In genomic region chrX:111170017-111170416, GRCh38 we compare ENCODE assay signal across 1 cellular context.
TF ChIP-seq lines count a peak whose summit lies in the region.

No MANE protein-coding gene starts in this region.

TF ChIP-seq in K562, 482 proteins besides CTCF, POLR2A, EP300 and RAD21 (continued from another document):
- TF ChIP-seq ZNF584 (CRISPR knock-in tag; IDR thresholded peaks at IDR 0.05; ENCODE audit: low read depth) (no peak), ZNF316 (IDR thresholded peaks at IDR 0.05) (peak; percentile 59), GABPA (tag; conservative IDR thresholded peaks at IDR 0.05; ENCODE audit: low read depth) (no peak), OTX1 (CRISPR knock-in tag; IDR thresholded peaks at IDR 0.05) (no peak), SREBF1 (IDR thresholded peaks at IDR 0.05; ENCODE audit: borderline replicate concordance, low read depth, low read length) (no peak), NFE2L1 (tag; IDR thresholded peaks at IDR 0.05; ENCODE audit: borderline replicate concordance, low read depth) (peak; percentile 57; the same call in 1 of the 2 replicates), RFX7 (CRISPR knock-in tag; IDR thresholded peaks at IDR 0.05) (no peak), ZFP1 (CRISPR knock-in tag; IDR thresholded peaks at IDR 0.05) (no peak), ZBTB1 (CRISPR knock-in tag; IDR thresholded peaks at IDR 0.05; ENCODE audit: borderline replicate concordance, low read depth) (no peak), HNRNPLL (IDR thresholded peaks at IDR 0.05; ENCODE audit: low read depth, low read length, poor library complexity, severe bottlenecking) (no peak), CCNT2 (IDR thresholded peaks at IDR 0.05; ENCODE audit: borderline replicate concordance, extremely low read depth, insufficient read length, low read depth, low read length) (no peak), STAT5A (IDR thresholded peaks at IDR 0.05; ENCODE audit: borderline replicate concordance, low read length) (no peak), MAFF (IDR thresholded peaks at IDR 0.05; ENCODE audit: low read length) (0 out of 2 replicates have a peak, but pooled peaks have one; percentile 17), RFX5 (IDR thresholded peaks at IDR 0.05; ENCODE audit: low read depth, low read length) (no peak), CEBPB (tag; IDR thresholded peaks at IDR 0.05) (no peak), PCBP1 (IDR thresholded peaks at IDR 0.05; ENCODE audit: low read depth, low read length, poor library complexity, severe bottlenecking) (no peak), FOS (IDR thresholded peaks at IDR 0.05; ENCODE audit: extremely low read depth, insufficient read length) (no peak), KDM4B (IDR thresholded peaks at IDR 0.05; ENCODE audit: borderline replicate concordance in 2 of 2, low read depth in 1 of 2) (no peak), ZNF740 (CRISPR knock-in tag; IDR thresholded peaks at IDR 0.05) (no peak), ZNF740 (tag; IDR thresholded peaks at IDR 0.05) (no peak), C11orf30 (IDR thresholded peaks at IDR 0.05; ENCODE audit: low read depth) (peak; percentile 63; the same call in 1 of the 2 replicates), CCAR2 (IDR thresholded peaks at IDR 0.05; ENCODE audit: low read depth, low read length) (no peak), ZBTB17 (CRISPR knock-in tag; IDR thresholded peaks at IDR 0.05) (no peak), THRB (CRISPR knock-in tag; conservative IDR thresholded peaks at IDR 0.05) (no peak), U2AF2 (optimal IDR thresholded peaks at IDR 0.05; ENCODE audit: low read depth, low read length) (no peak), U2AF1 (optimal IDR thresholded peaks at IDR 0.05; ENCODE audit: low read depth, low read length) (no peak), POLR2B (IDR thresholded peaks at IDR 0.05; ENCODE audit: low read depth, partially characterized antibody) (no peak), ZNF277 (CRISPR knock-in tag; IDR thresholded peaks at IDR 0.05; ENCODE audit: borderline replicate concordance) (no peak), SETDB1 (IDR thresholded peaks at IDR 0.05; ENCODE audit: low read length) (no peak), DLX4 (CRISPR knock-in tag; IDR thresholded peaks at IDR 0.05) (no peak), HNRNPK (IDR thresholded peaks at IDR 0.05; ENCODE audit: low read depth, low read length, poor library complexity, severe bottlenecking) (no peak), XRCC3 (IDR thresholded peaks at IDR 0.05) (no peak), L3MBTL2 (IDR thresholded peaks at IDR 0.05) (peak; percentile 35; the same call in 1 of the 2 replicates), ZNF347 (CRISPR knock-in tag; IDR thresholded peaks at IDR 0.05; ENCODE audit: low read depth) (no peak), CREB5 (CRISPR knock-in tag; IDR thresholded peaks at IDR 0.05) (no peak), NBN (IDR thresholded peaks at IDR 0.05; ENCODE audit: low read depth) (no peak), NFIX (CRISPR knock-in tag; IDR thresholded peaks at IDR 0.05; ENCODE audit: low read depth) (no peak), DEAF1 (CRISPR knock-in tag; IDR thresholded peaks at IDR 0.05) (no peak), TRIM28 (IDR thresholded peaks at IDR 0.05) (no peak), ZNF695 (CRISPR knock-in tag; IDR thresholded peaks at IDR 0.05) (no peak), PCBP2 (IDR thresholded peaks at IDR 0.05; ENCODE audit: low read depth, low read length, poor library complexity, severe bottlenecking) (no peak), HSF4 (CRISPR knock-in tag; IDR thresholded peaks at IDR 0.05; ENCODE audit: borderline replicate concordance) (no peak), EWSR1 (IDR thresholded peaks at IDR 0.05; ENCODE audit: borderline replicate concordance, low read depth, partially characterized antibody) (no peak), NR2F6 (CRISPR knock-in tag; IDR thresholded peaks at IDR 0.05) (no peak), MLLT1 (IDR thresholded peaks at IDR 0.05) (no peak), HIVEP1 (CRISPR knock-in tag; IDR thresholded peaks at IDR 0.05) (no peak)
